11 cellular contexts compared by ENCODE assay signal in genomic region chr7:102364394-102364886, GRCh38. TPM values are rescaled to one million over a fixed set of nuclear protein-coding genes. Genes with fewer than 3 reads are reported as not detected.
DNase-seq lines count a peak whose midpoint lies in the region; ATAC-seq, FAIRE-seq and TF ChIP-seq lines count a peak whose summit lies in the region.
"Not testable (repeated sequence)": the region's sequence is repeated elsewhere in the genome, so short reads cannot be mapped to it uniquely, and the experiment has no call there.
"Had no signal": no experiment of that assay in that cellular context is flagged by ENCODE, and none has a peak within 500 bp of the region (broad histone marks: within the 10 kb centered on the region; RNA-seq: fewer than 3 reads in every experiment).

No MANE protein-coding gene starts in this region.

- not testable (repeated sequence) for TF ChIP-seq POLR2A in endothelial cell of umbilical vein (IDR thresholded peaks at IDR 0.05; ENCODE audit: low read depth, low read length)

- not testable (repeated sequence) for H4K20me1 ChIP-seq in SU-DHL-6 (ENCODE audit: low read depth, low read length); endothelial cell of umbilical vein (replicated peaks; ENCODE audit: control insufficient read depth, extremely low read depth, insufficient read depth, low read length)

- peak overlapping the region; percentile 96 for H3K9ac ChIP-seq in SU-DHL-6 (ENCODE audit: low read length)
- H3K9ac ChIP-seq in endothelial cell of umbilical vein (replicated peaks; ENCODE audit: extremely low read depth, insufficient read depth, low read length), result not testable (repeated sequence)
- peak overlapping the region in 1 of 2 donors; percentile 40 for H3K9ac ChIP-seq in kidney (ENCODE audit: low read length in 2 of 2)

- not testable (repeated sequence) for H3F3A ChIP-seq in SU-DHL-6 (ENCODE audit: insufficient read depth)

- not testable (repeated sequence) for H2AFZ ChIP-seq in SU-DHL-6 (ENCODE audit: low read depth, low read length, severe bottlenecking); endothelial cell of umbilical vein (ENCODE audit: low read depth, low read length)

- H3K4me3 ChIP-seq in AG10803 (ENCODE audit: low read length) (peak overlapping the region; percentile 62), HFF-Myc (replicated peaks; ENCODE audit: low read depth, low read length) (peak overlapping the region; percentile 63), SU-DHL-6 (ENCODE audit: insufficient read depth, low read length, poor library complexity, severe bottlenecking) (peak overlapping the region; percentile 56), endothelial cell of umbilical vein (replicated peaks in 1 of 3; ENCODE audit: insufficient read depth in 1 of 3, low read depth in 1 of 3, low read length in 3 of 3) (peak overlapping the region; percentile 38 to 92 (median 46)), kidney (ENCODE audit: low read length in 2 of 2) (peak overlapping the region; percentile 54 to 68), neutrophil (ENCODE audit: low read depth in 1 of 2, low read length in 1 of 2) (peak overlapping the region; percentile 61 to 75)

- not testable (repeated sequence) for H3K36me3 Mint-ChIP-seq in activated naive CD8-positive, alpha-beta T cell; stimulated activated naive B cell treated with anti-CD40 and anti-IgM and Interleukin-4, amounts not matched to agents 10 μg/mL and 1 μg/mL and 100 μg/mL, for 72 hours

- H3K4me1 Mint-ChIP-seq in activated naive CD8-positive, alpha-beta T cell (ENCODE audit: low read depth), result peaks cover 19% of the 10 kb centered on the region
- H3K4me1 Mint-ChIP-seq in stimulated activated naive B cell treated with anti-CD40 and anti-IgM and Interleukin-4, amounts not matched to agents 10 μg/mL and 1 μg/mL and 100 μg/mL, for 72 hours, result peaks cover 0 to 15% of the 10 kb centered on the region in 2 donors

- POLR2A ChIA-PET in endothelial cell of umbilical vein (lab: Charles Lee), result not testable (repeated sequence)

- H3K27ac Mint-ChIP-seq in activated naive CD8-positive, alpha-beta T cell, result peak overlapping the region; percentile 79
- peak overlapping the region; percentile 89 for H3K27ac Mint-ChIP-seq in stimulated activated naive B cell treated with anti-CD40 and anti-IgM and Interleukin-4, amounts not matched to agents 10 μg/mL and 1 μg/mL and 100 μg/mL, for 72 hours

- not testable (repeated sequence) for BruUV-seq in endothelial cell of umbilical vein (replicated peaks; lab: Mats Ljungman, UMichigan)

- FAIRE-seq in endothelial cell of umbilical vein (lab: Jason Lieb, UNC); kidney (lab: Jason Lieb, UNC): not testable (repeated sequence)

- CTCF ChIA-PET in endothelial cell of umbilical vein (lab: Charles Lee), result not testable (repeated sequence)

- peaks cover 43% of the 10 kb centered on the region for H3K79me2 ChIP-seq in SU-DHL-6 (ENCODE audit: insufficient read depth, low read length)
- not testable (repeated sequence) for H3K79me2 ChIP-seq in endothelial cell of umbilical vein (ENCODE audit: control insufficient read depth, insufficient read depth, low read length)

- intact Hi-C loops in endothelial cell of umbilical vein (cut with micrococcal nuclease); kidney (cut with DNase I): not testable (repeated sequence)

- not testable (repeated sequence) for ATAC-seq in stimulated activated naive B cell treated with anti-CD40 and anti-IgM and Interleukin-4, amounts not matched to agents 10 μg/mL and 1 μg/mL and 100 μg/mL, for 72 hours (replicated peaks)

- not testable (repeated sequence) for H3K9me1 ChIP-seq in endothelial cell of umbilical vein (replicated peaks; ENCODE audit: control insufficient read depth, extremely low read depth, insufficient read depth, low read length)

- H3K9me3 ChIP-seq in SU-DHL-6 (ENCODE audit: insufficient read depth, low read length); endothelial cell of umbilical vein (replicated peaks; ENCODE audit: control insufficient read depth, insufficient read depth, low read length); kidney (ENCODE audit: control insufficient read depth in 1 of 2, low read length in 2 of 2); neutrophil: not testable (repeated sequence)

- not testable (repeated sequence) for H3K9me2 ChIP-seq in SU-DHL-6 (replicated peaks; ENCODE audit: insufficient read depth, low read length)

- dilution Hi-C loops in endothelial cell of umbilical vein (cut with MboI; ENCODE audit: extremely low pct_ligation_motif_present, low sequenced_read_pairs), result not testable (repeated sequence)

- not testable (repeated sequence) for H3K27me3 Mint-ChIP-seq in activated naive CD8-positive, alpha-beta T cell; stimulated activated naive B cell treated with anti-CD40 and anti-IgM and Interleukin-4, amounts not matched to agents 10 μg/mL and 1 μg/mL and 100 μg/mL, for 72 hours

- H3K4me2 ChIP-seq in SU-DHL-6 (ENCODE audit: low read depth, low read length, poor library complexity, severe bottlenecking) (peak overlapping the region; percentile 39), endothelial cell of umbilical vein (ENCODE audit: insufficient read depth, low read length) (peak overlapping the region; percentile 24)

- DNase-seq in AG10803 (ENCODE audit: low read depth); HFF-Myc (ENCODE audit: extremely low read depth, low read depth); endothelial cell of umbilical vein (ENCODE audit: low read depth, low spot score); kidney; stimulated activated naive B cell treated with anti-CD40 and anti-IgM and Interleukin-4, amounts not matched to agents 10 μg/mL and 1 μg/mL and 100 μg/mL, for 72 hours: not testable (repeated sequence)

- not testable (repeated sequence) for H3K4me1 ChIP-seq in endothelial cell of umbilical vein (ENCODE audit: control insufficient read depth, extremely low read depth, insufficient read depth, low read length); kidney (ENCODE audit: control insufficient read depth in 1 of 2, insufficient read depth in 1 of 2, low read depth in 1 of 2, low read length in 2 of 2); neutrophil (ENCODE audit: control insufficient read depth in 1 of 2, insufficient read depth in 1 of 2, low read depth in 1 of 2, low read length in 1 of 2)

- H3K27ac ChIP-seq in SU-DHL-6 (ENCODE audit: low read depth, low read length) (peak overlapping the region; percentile 60), kidney (ENCODE audit: low read depth in 2 of 2, low read length in 2 of 2) (peak overlapping the region; percentile 76 to 81), neutrophil (peak overlapping the region; percentile 80)
- not testable (repeated sequence) for H3K27ac ChIP-seq in endothelial cell of umbilical vein (ENCODE audit: insufficient read depth, low read depth, low read length)

- H3K9me3 Mint-ChIP-seq in activated naive CD8-positive, alpha-beta T cell (ENCODE audit: low read depth); stimulated activated naive B cell treated with anti-CD40 and anti-IgM and Interleukin-4, amounts not matched to agents 10 μg/mL and 1 μg/mL and 100 μg/mL, for 72 hours: not testable (repeated sequence)

- H3K27me3 ChIP-seq in SU-DHL-6 (ENCODE audit: low read length); endothelial cell of umbilical vein (ENCODE audit: control insufficient read depth in 2 of 2, insufficient read depth in 2 of 2, low read length in 2 of 2); neutrophil: not testable (repeated sequence)

- H3K4me3 Mint-ChIP-seq in activated naive CD8-positive, alpha-beta T cell, result peak overlapping the region; percentile 92
- H3K4me3 Mint-ChIP-seq in stimulated activated naive B cell treated with anti-CD40 and anti-IgM and Interleukin-4, amounts not matched to agents 10 μg/mL and 1 μg/mL and 100 μg/mL, for 72 hours, result peak overlapping the region; percentile 93 to 94

- H3K36me3 ChIP-seq in SU-DHL-6 (ENCODE audit: low read length), result peaks cover 12% of the 10 kb centered on the region
- H3K36me3 ChIP-seq in endothelial cell of umbilical vein (ENCODE audit: control insufficient read depth in 2 of 2, extremely low read depth in 1 of 2, insufficient read depth in 2 of 2, low read length in 2 of 2); kidney (ENCODE audit: control insufficient read depth in 1 of 2, insufficient read depth in 2 of 2, low read length in 2 of 2); neutrophil: not testable (repeated sequence)

- not testable (repeated sequence) for TF ChIP-seq CTCF in AG10803 (conservative IDR thresholded peaks at IDR 0.05; ENCODE audit: low read length); HFF-Myc (IDR thresholded peaks at IDR 0.05; ENCODE audit: low read depth, low read length, missing control alignments); SU-DHL-6 (IDR thresholded peaks at IDR 0.05; ENCODE audit: insufficient read depth, low read length, poor library complexity, severe bottlenecking); endothelial cell of umbilical vein (IDR thresholded peaks at IDR 0.05; ENCODE audit: extremely low read depth in 1 of 2, insufficient read depth in 1 of 2, low read depth in 1 of 2, low read length in 2 of 2); kidney (IDR thresholded peaks at IDR 0.05; ENCODE audit: borderline replicate concordance, extremely low read depth, insufficient read depth); neutrophil (IDR thresholded peaks at IDR 0.05)

RNA-seq across cellular contexts. Expression of gene SPDYE6, which starts 8.2 kb away (rescaled TPM):
- not detected in 2 replicates for total RNA-seq in endothelial cell of umbilical vein
- polyA plus RNA-seq in endothelial cell of umbilical vein, result not detected in 2 replicates
- polyA plus RNA-seq in endothelial cell of umbilical vein (2011; cell fraction: cytosol; rRNA removed), result not detected in 2 replicates
- not detected in 2 replicates for polyA plus RNA-seq in endothelial cell of umbilical vein (2011; cell fraction: nucleus; rRNA removed)
- 1.3 and 1.4 TPM in 2 replicates for polyA plus RNA-seq in endothelial cell of umbilical vein (2012)
- polyA minus RNA-seq in endothelial cell of umbilical vein, result not detected in 2 replicates
- polyA minus RNA-seq in endothelial cell of umbilical vein (2011; cell fraction: cytosol; rRNA and poly(A)+ RNA removed), result not detected
- polyA minus RNA-seq in endothelial cell of umbilical vein (2011; cell fraction: nucleus; rRNA and poly(A)+ RNA removed), result 0.24 TPM in 1 of 2 replicates, not detected in the other
- total RNA-seq in kidney, result not detected
- polyA plus RNA-seq in kidney (ENCODE audit: insufficient read depth, low read depth, low replicate concordance), result not detected
- total RNA-seq: activated CD8-positive, alpha-beta memory T cell treated with anti-CD3 and anti-CD28 coated beads for 36 hours; left cardiac atrium; SK-MEL-5 had no signal

RNA-seq across cellular contexts. Expression of gene PRKRIP1, which starts 31.7 kb away (rescaled TPM):
- total RNA-seq in endothelial cell of umbilical vein (25.7 and 26.1 TPM in 2 replicates), kidney (25.9 TPM)
- polyA plus RNA-seq in endothelial cell of umbilical vein (13.1 and 16.1 TPM in 2 replicates), kidney (ENCODE audit: insufficient read depth, low read depth, low replicate concordance) (20.8 TPM)
- polyA plus RNA-seq in endothelial cell of umbilical vein (2011; cell fraction: cytosol; rRNA removed), result 13.8 and 17.1 TPM in 2 replicates
- polyA plus RNA-seq in endothelial cell of umbilical vein (2011; cell fraction: nucleus; rRNA removed), result 56.8 and 75.7 TPM in 2 replicates
- 17.6 and 19.6 TPM in 2 replicates for polyA plus RNA-seq in endothelial cell of umbilical vein (2012)
- polyA minus RNA-seq in endothelial cell of umbilical vein, result 6.4 and 7.3 TPM in 2 replicates
- 6.3 TPM for polyA minus RNA-seq in endothelial cell of umbilical vein (2011; cell fraction: cytosol; rRNA and poly(A)+ RNA removed)
- polyA minus RNA-seq in endothelial cell of umbilical vein (2011; cell fraction: nucleus; rRNA and poly(A)+ RNA removed), result 6.4 and 12.8 TPM in 2 replicates
